Comparison of ENCODE assay signal across 15 cellular contexts in the genomic region with DNA sequence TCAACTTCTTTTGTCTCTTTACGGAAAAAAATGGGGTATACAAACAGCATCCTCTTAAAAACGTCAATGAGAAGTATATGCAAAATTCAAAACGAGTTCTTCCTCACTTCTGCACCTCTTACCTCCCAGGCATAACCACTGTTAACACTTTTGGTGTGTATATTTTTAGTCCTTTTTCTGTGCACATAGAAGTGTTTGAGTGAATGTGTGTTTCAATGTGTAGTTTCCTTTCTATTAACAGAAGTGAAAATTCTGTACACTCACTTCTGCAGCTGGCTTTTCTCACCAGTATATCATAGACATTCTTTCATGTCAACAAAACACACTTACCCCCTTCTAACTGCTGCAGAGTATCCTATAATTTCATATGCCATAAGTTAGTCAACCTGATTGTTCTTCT. TPM values are rescaled to one million over a fixed set of nuclear protein-coding genes. Genes with fewer than 3 reads are reported as not detected.
DNase-seq lines count a peak whose midpoint lies in the region; ATAC-seq and TF ChIP-seq lines count a peak whose summit lies in the region.
"Had no signal": no experiment of that assay in that cellular context is flagged by ENCODE, and none has a peak within 500 bp of the region (broad histone marks: within the 10 kb centered on the region; RNA-seq: fewer than 3 reads in every experiment).

No MANE protein-coding gene starts in this region.

- H3K27ac ChIP-seq in trophoblast cell (ENCODE audit: low read depth, low read length) (no peak overlapping the region), esophagus muscularis mucosa (replicated peaks in 1 of 4) (no peak overlapping the region)
- H3K27ac ChIP-seq: epithelial cell of prostate, uterus had no signal

- H2BK120ac ChIP-seq in trophoblast cell (ENCODE audit: insufficient read depth, low read length, poor library complexity), result no peak overlapping the region

- ATAC-seq in GM19328 (IDR thresholded peaks at IDR 0.05; ENCODE audit: unreplicated experiment) (peak; percentile 82), HG02623 (IDR thresholded peaks at IDR 0.05; ENCODE audit: unreplicated experiment) (peak; percentile 74), HG03432 (IDR thresholded peaks at IDR 0.05; ENCODE audit: unreplicated experiment) (peak; percentile 66)
- ATAC-seq: activated T-helper 17 cell treated with anti-CD3 and anti-CD28 coated beads, Interleukin-2, amount 50 U/mL, for 72 hours; HCT116 had no signal

- H3K79me2 ChIP-seq in trophoblast cell (ENCODE audit: control insufficient read depth, insufficient read depth, low read length, poor library complexity), result no peaks in the 10 kb centered on the region

- H2BK12ac ChIP-seq in trophoblast cell (ENCODE audit: low read length), result no peak overlapping the region

- no peak overlapping the region for H3K9ac ChIP-seq in trophoblast cell (ENCODE audit: low read length)

- no peak for TF ChIP-seq POLR2A in esophagus muscularis mucosa (IDR thresholded peaks at IDR 0.05; ENCODE audit: low read depth)

- H3K4ac ChIP-seq in trophoblast cell (ENCODE audit: low read depth, low read length), result no peak overlapping the region

- peaks cover 12 to 18% of the 10 kb centered on the region in 2 experiments for H3K36me3 ChIP-seq in trophoblast cell (ENCODE audit: control insufficient read depth in 1 of 2, insufficient read depth in 2 of 2, low read length in 2 of 2)
- peaks cover 36 to 69% (median 67%) of the 10 kb centered on the region in 4 donors for H3K36me3 ChIP-seq in esophagus muscularis mucosa
- H3K36me3 ChIP-seq: uterus had no signal

- intact Hi-C loops in esophagus muscularis mucosa (cut with DNase I), result no loop called here

- H3K9me3 ChIP-seq in trophoblast cell (ENCODE audit: insufficient read depth, low read depth, low read length), result no peaks in the 10 kb centered on the region
- no peaks in the 10 kb centered on the region for H3K9me3 ChIP-seq in esophagus muscularis mucosa
- H3K9me3 ChIP-seq: uterus had no signal

- H4K8ac ChIP-seq in trophoblast cell (ENCODE audit: low read depth, low read length), result no peak overlapping the region

- H2AK5ac ChIP-seq in trophoblast cell (ENCODE audit: low read length), result no peak overlapping the region

- no peak overlapping the region for H2BK5ac ChIP-seq in trophoblast cell (ENCODE audit: low read depth, low read length, poor library complexity)

- H3K18ac ChIP-seq in trophoblast cell (ENCODE audit: low read length), result no peak overlapping the region

- H2AFZ ChIP-seq in trophoblast cell (ENCODE audit: insufficient read depth, low read length, poor library complexity), result no peak overlapping the region

- H3K27me3 ChIP-seq in trophoblast cell (ENCODE audit: insufficient read depth, low read length) (no peaks in the 10 kb centered on the region), esophagus muscularis mucosa (no peaks in the 10 kb centered on the region)
- H3K27me3 ChIP-seq: uterus had no signal

- no CpG with 5 or more reads among the region's 3 CpGs for WGBS in trophoblast cell (ENCODE audit: extremely low coverage, insufficient coverage, insufficient read length)
- WGBS in esophagus muscularis mucosa, result 83% methylated on average over 3 of the region's 3 CpGs

- no peak for TF ChIP-seq CTCF in GM10266 (IDR thresholded peaks at IDR 0.05; ENCODE audit: control insufficient read depth, insufficient read depth, low read depth, missing control alignments)
- TF ChIP-seq CTCF in esophagus muscularis mucosa (IDR thresholded peaks at IDR 0.05), result no peak

- H3K4me3 ChIP-seq in trophoblast cell (ENCODE audit: low read depth, low read length) (no peak overlapping the region), esophagus muscularis mucosa (no peak overlapping the region)
- H3K4me3 ChIP-seq: uterus had no signal

- no peak for TF ChIP-seq EP300 in esophagus muscularis mucosa (IDR thresholded peaks at IDR 0.05)

- no peak overlapping the region for H4K12ac ChIP-seq in trophoblast cell (ENCODE audit: low read depth, low read length)

- peaks cover under 1% of the 10 kb centered on the region for H3K79me1 ChIP-seq in trophoblast cell (ENCODE audit: low read length)

- H3K4me1 ChIP-seq in trophoblast cell (ENCODE audit: control insufficient read depth in 1 of 2, insufficient read depth in 2 of 2, low read length in 2 of 2), result peaks cover 0 to 3% of the 10 kb centered on the region in 2 experiments
- peaks cover 10 to 26% (median 22%) of the 10 kb centered on the region in 4 donors for H3K4me1 ChIP-seq in esophagus muscularis mucosa

- no peak overlapping the region for H3K14ac ChIP-seq in trophoblast cell (ENCODE audit: low read length)

- no peak overlapping the region for H4K91ac ChIP-seq in trophoblast cell (ENCODE audit: low read depth, low read length)

- no peak overlapping the region for H3K4me2 ChIP-seq in trophoblast cell (ENCODE audit: low read length)

- DNase-seq in GM10266 (ENCODE audit: extremely low spot score) (peak; percentile 40), trophoblast cell (no peak), NCI-H2029 treated with DMSO at 0.1 percent for 48 hours (lab: John Stamatoyannopoulos, UW) (no peak), esophagus muscularis mucosa (ENCODE audit: extremely low spot score) (no peak), ureter (ENCODE audit: low spot score) (no peak)
- DNase-seq: activated CD4-positive, CD25-positive, alpha-beta regulatory T cell; NCI-H446; SHP77 treated with DMSO at 0.1 percent for 48 hours; uterus had no signal

- no peak overlapping the region for H3K23ac ChIP-seq in trophoblast cell (ENCODE audit: low read length)

RNA-seq across cellular contexts. Expression of a gene that starts 5.4 kb away (rescaled TPM):
- polyA plus RNA-seq in trophoblast cell (2013), result 10.9 and 11.6 TPM in 2 replicates
- 10 to 100 TPM; 26.2 to 33.6 (median 29.9) TPM for total RNA-seq in esophagus muscularis mucosa
- 19.1 TPM for total RNA-seq in ureter

RNA-seq across cellular contexts. Expression of a gene that starts 5.6 kb away (rescaled TPM):
- polyA plus RNA-seq in trophoblast cell (2013), result 8.5 and 8.9 TPM in 2 replicates
- total RNA-seq in esophagus muscularis mucosa (10 to 100 TPM in 3 of 4 donors, 1 to 10 TPM in 1; 6.1 to 14.5 (median 11.6) TPM), ureter (9.6 TPM)

RNA-seq across cellular contexts. Expression of a gene that starts 27.3 kb away (rescaled TPM):
- polyA plus RNA-seq in trophoblast cell (2013), result 17.1 and 17.2 TPM in 2 replicates
- total RNA-seq in esophagus muscularis mucosa (10 to 100 TPM in 3 of 4 donors, 1 to 10 TPM in 1; 6.8 to 15.6 (median 11.6) TPM), ureter (22.1 TPM)

RNA-seq across cellular contexts. Expression of a gene that starts 27.7 kb away (rescaled TPM):
- polyA plus RNA-seq in trophoblast cell (2013), result 10.5 and 10.6 TPM in 2 replicates
- 10 to 100 TPM; 54.3 to 90.9 (median 61.7) TPM for total RNA-seq in esophagus muscularis mucosa
- total RNA-seq in ureter, result 23.2 TPM
